8 cellular contexts compared by ENCODE assay signal in genomic region chr9:6645153-6646027, GRCh38. TPM values are rescaled to one million over a fixed set of nuclear protein-coding genes. Genes with fewer than 3 reads are reported as not detected.
A peak's percentile ranks its signal among the peaks of the same experiment; 100 is the strongest.
DNase-seq lines count a peak whose midpoint lies in the region; ATAC-seq, FAIRE-seq and TF ChIP-seq lines count a peak whose summit lies in the region.

Gene GLDC, minus strand, starts transcription at chr9:6645729. Its CDS starts 230 bp downstream, at chr9:6645499.

- H3K36me3 ChIP-seq in GM12878 (ENCODE audit: control insufficient read depth in 2 of 2, insufficient read depth in 2 of 2, low read length in 1 of 2): peaks cover 0 to 4% of the 10 kb centered on the region in 2 experiments; a peak in 1 of 4 replicates
- peaks cover 18% of the 10 kb centered on the region for H3K36me3 ChIP-seq in iPS-20b (ENCODE audit: insufficient read depth, low read depth, low read length)

- H3K9me3 ChIP-seq in GM12878 (replicated peaks; ENCODE audit: control insufficient read depth, insufficient read depth, low read length) (no peaks in the 10 kb centered on the region), iPS-20b (ENCODE audit: insufficient read depth, low read depth, low read length) (no peaks in the 10 kb centered on the region)

- peak within 1 kb of the TSS; percentile 67 for H3K4me2 ChIP-seq in GM12878 (ENCODE audit: control insufficient read depth, insufficient read depth)

- H3K27me3 ChIP-seq in GM12878 (replicated peaks in 1 of 2; ENCODE audit: control insufficient read depth in 2 of 2, insufficient read depth in 2 of 2, low read length in 1 of 2) (no peaks in the 10 kb centered on the region), iPS-20b (ENCODE audit: insufficient read depth, low read length) (peaks cover 16% of the 10 kb centered on the region)

- no peaks in the 10 kb centered on the region; the same call in 1 of the 2 replicates for H3K4me1 ChIP-seq in GM12878 (ENCODE audit: control insufficient read depth, insufficient read depth, low read length)
- peaks cover 13% of the 10 kb centered on the region; the same call in 1 of the 2 replicates for H3K4me1 ChIP-seq in iPS-20b (ENCODE audit: insufficient read depth, low read length)

- TF ChIP-seq RAD21 in GM12878 (IDR thresholded peaks at IDR 0.05; ENCODE audit: insufficient read depth, low read depth, low read length): no peak

- peak within 1 kb of the TSS; percentile 82 for H2AFZ ChIP-seq in GM12878 (ENCODE audit: control insufficient read depth, low read depth, low read length)

- H3K9ac ChIP-seq in GM12878 (ENCODE audit: control insufficient read depth, insufficient read depth, low read length) (peak within 1 kb of the TSS; percentile 73), iPS-20b (ENCODE audit: low read depth, low read length) (peak within 1 kb of the TSS; percentile 86; the same call in 1 of the 2 replicates)

- SMC1A ChIA-PET in GM12878 (lab: Charles Lee; ENCODE audit: uncharacterized antibody, unreplicated experiment): interaction anchor here (0.5 to 9.3 kb wide), 25 partner anchors 8 to 228 kb away, joined by 3 to 73 read pairs (median 5); no protein-coding TSS in a partner anchor

- H3K4me3 ChIP-seq in GM12878 (peak within 1 kb of the TSS; percentile 94), iPS-20b (ENCODE audit: low read length) (peak within 1 kb of the TSS; percentile 97), skin epidermis (peak within 1 kb of the TSS in 6 of 7 experiments; percentile 15 to 48 (median 30))

- FAIRE-seq in D721Med (lab: Jason Lieb, UNC): no peak
- FAIRE-seq in GM12878 (lab: Jason Lieb, UNC): no peak

- intact Hi-C loops in GM12878 (cut with micrococcal nuclease; ENCODE audit: unreplicated experiment): loop anchor here (2.0 kb wide), 2 partner anchors 35 to 47 kb away; no protein-coding TSS in a partner anchor

- peak; percentile 94 for ATAC-seq in GM19463 (IDR thresholded peaks at IDR 0.05; ENCODE audit: unreplicated experiment)
- peak; percentile 72 for ATAC-seq in HG03558 (IDR thresholded peaks at IDR 0.05; ENCODE audit: extremely low read depth, unreplicated experiment)
- peak; percentile 91 for ATAC-seq in GM12878

- peak; percentile 80 for TF ChIP-seq POLR2A in GM12878 (IDR thresholded peaks at IDR 0.05; ENCODE audit: low read depth, low read length)

- TF ChIP-seq CTCF in D721Med (IDR thresholded peaks at IDR 0.05; ENCODE audit: insufficient read depth, missing control alignments) (no peak), GM12878 (IDR thresholded peaks at IDR 0.05 in 2 of 3, conservative IDR thresholded peaks at IDR 0.05 in 1 of 3; ENCODE audit: control insufficient read depth in 2 of 3, extremely low read depth in 1 of 3, insufficient read depth in 1 of 3, low read depth in 3 of 3, low read length in 3 of 3) (no peak)

- BruUV-seq in GM12878 (replicated peaks; lab: Mats Ljungman, UMichigan): TSS peak; percentile 54

- RAD21 ChIA-PET in GM12878 (lab: Charles Lee; ENCODE audit: unreplicated experiment): interaction anchor here (0.7 to 6.4 kb wide), 17 partner anchors 10 to 295 kb away, joined by 3 to 59 read pairs (median 4); no protein-coding TSS in a partner anchor

- in situ Hi-C loops in SK-MEL-5 (cut with HindIII; ENCODE audit: low pct_unique_long_range_greater_than_20kb, low sequenced_read_pairs): no loop called here
- in situ Hi-C loops in GM12878 (cut with MboI): no loop called here

- H3K27ac ChIP-seq in GM12878 (ENCODE audit: control insufficient read depth, insufficient read depth) (peak within 1 kb of the TSS; percentile 75), iPS-20b (ENCODE audit: low read length) (no peak within 1 kb of the TSS), skin epidermis (no peak within 1 kb of the TSS)

- no peak for TF ChIP-seq EP300 in GM12878 (IDR thresholded peaks at IDR 0.05; ENCODE audit: borderline replicate concordance in 1 of 2, control insufficient read depth in 1 of 2, low read depth in 2 of 2, low read length in 2 of 2)

- no peaks in the 10 kb centered on the region for H4K20me1 ChIP-seq in GM12878 (ENCODE audit: control insufficient read depth, insufficient read depth)

- DNase-seq in D721Med (ENCODE audit: insufficient read length, low spot score) (peak; percentile 93), SK-MEL-5 (ENCODE audit: low read depth, low spot score) (peak; percentile 44), GM12878 (ENCODE audit: low read depth, low spot score) (no peak), GDM1 (lab: John Stamatoyannopoulos, UW) (no peak)

- CTCF ChIA-PET in GM12878 (lab: Yijun Ruan, JAX): interaction anchor here (0.6 to 2.6 kb wide), 9 partner anchors 7 to 61 kb away, joined by 3 to 10 read pairs (median 5); no protein-coding TSS in a partner anchor

- POLR2A ChIA-PET in GM12878 (lab: Charles Lee): interaction anchor here (0.7 to 3.7 kb wide), 12 partner anchors 9 to 116 kb away, joined by 3 to 17 read pairs (median 4); no protein-coding TSS in a partner anchor

- WGBS in GM12878 (ENCODE audit: insufficient coverage, insufficient replicate concordance, low lambda C conversion rate, missing lambda C conversion rate): under 1% methylated on average over 53 of the region's 79 CpGs

- peaks cover 27% of the 10 kb centered on the region for H3K79me2 ChIP-seq in GM12878 (ENCODE audit: control insufficient read depth, insufficient read depth, low read length)

TF ChIP-seq in GM12878, 131 proteins besides CTCF, POLR2A, EP300 and RAD21 (continues in another document):
- TF ChIP-seq TBL1XR1 (IDR thresholded peaks at IDR 0.05; ENCODE audit: low read depth, low read length) (no peak), TARDBP (IDR thresholded peaks at IDR 0.05; ENCODE audit: borderline replicate concordance) (no peak), TAF1 (IDR thresholded peaks at IDR 0.05; ENCODE audit: borderline replicate concordance, low read depth, low read length) (peak; percentile 42; the same call in 1 of the 2 replicates), CEBPZ (IDR thresholded peaks at IDR 0.05; ENCODE audit: low read depth, low read length) (no peak), PML (IDR thresholded peaks at IDR 0.05; ENCODE audit: low read length) (no peak), POLR2AphosphoS5 (IDR thresholded peaks at IDR 0.05; ENCODE audit: low read length) (peak; percentile 57; the same call in 1 of the 2 replicates), NKRF (conservative IDR thresholded peaks at IDR 0.05) (no peak; the same call in 1 of the 2 replicates)

RNA-seq across cellular contexts. Expression of gene GLDC, which starts in this region (rescaled TPM):
- 1.5 and 2.3 TPM in 2 replicates for total RNA-seq in SK-MEL-5 (2014; rRNA removed; shearing (Covaris generic))
- polyA plus RNA-seq in SK-MEL-5 (2015; cell fraction: cytosol; rRNA removed): 3.8 and 4.1 TPM in 2 replicates
- polyA plus RNA-seq in SK-MEL-5 (2015; cell fraction: nucleus; rRNA removed): 5.1 and 5.6 TPM in 2 replicates
- 105 and 125 TPM in 2 replicates for total RNA-seq in GM12878 (2013; cell fraction: nucleolus; rRNA removed)
- total RNA-seq in GM12878 (2014; rRNA removed) (124 and 125 TPM in 2 replicates), GM12878 (2014; rRNA removed; fragmentation: Illumina TruSeq; extraction: Trizol) (97.0 and 101 TPM in 2 replicates), GM12878 (2021) (117 and 119 TPM in 2 replicates)
- polyA plus RNA-seq in GM12878 (2011; ENCODE audit: low read depth): 49.3 TPM
- polyA plus RNA-seq in GM12878 (2011; rRNA removed) (165 and 166 TPM in 2 replicates), GM12878 (2014; fragmentation: Illumina TruSeq; extraction: Trizol) (150 and 156 TPM in 2 replicates), GM12878 (2014; fragmentation: Nextera tagmentation; extraction: Ambion mirVana) (100 to 1,000 TPM in 1 of 2 experiments, 10 to 100 TPM in 1; 88.2 to 112 TPM), GM12878 (2014; rRNA removed) (128 and 129 TPM in 2 replicates), GM12878 (2016; fragmentation: Nextera tagmentation; extraction: Ambion mirVana) (100 to 1,000 TPM in 1 of 2 experiments, 10 to 100 TPM in 1; 33.1 to 101 TPM)
- polyA plus RNA-seq in GM12878 (2011; cell fraction: cytosol; rRNA removed): 96.2 and 109 TPM in 2 replicates
- polyA plus RNA-seq in GM12878 (2011; cell fraction: nucleus; rRNA removed): 487 and 685 TPM in 2 replicates
- 38.4 and 38.7 TPM in 2 replicates for polyA plus RNA-seq in GM12878 (2012)
- polyA minus RNA-seq in GM12878 (2011; rRNA and poly(A)+ RNA removed): 232 and 238 TPM in 2 replicates
- polyA minus RNA-seq in GM12878 (2011; cell fraction: cytosol; rRNA and poly(A)+ RNA removed): 48.2 and 51.0 TPM in 2 replicates
- 170 and 175 TPM in 2 replicates for polyA minus RNA-seq in GM12878 (2011; cell fraction: nucleus; rRNA and poly(A)+ RNA removed)

Comparison
In these comparisons a context has a peak if more than half of its experiments do, and no peak if none do; other contexts are left out.
1. RNA of gene GLDC (total RNA-seq): 97.0 to 125 TPM in GM12878; 1.5 to 2.3 TPM in SK-MEL-5; every median in the first group is over 10 times any median in the second.
2. DNase-seq: peak in D721Med (single experiment) and SK-MEL-5 (single experiment); none in GM12878 (single experiment) and GDM1 (single experiment).
3. H3K4me3 ChIP-seq: peak in every context shown above with its lines; median percentile 97 in iPS-20b; 94 in GM12878; 30 in skin epidermis.
4. Peak in every context shown above with its lines, with median percentiles within 50 percentile points of each other: ATAC-seq.